In the genomic region with DNA sequence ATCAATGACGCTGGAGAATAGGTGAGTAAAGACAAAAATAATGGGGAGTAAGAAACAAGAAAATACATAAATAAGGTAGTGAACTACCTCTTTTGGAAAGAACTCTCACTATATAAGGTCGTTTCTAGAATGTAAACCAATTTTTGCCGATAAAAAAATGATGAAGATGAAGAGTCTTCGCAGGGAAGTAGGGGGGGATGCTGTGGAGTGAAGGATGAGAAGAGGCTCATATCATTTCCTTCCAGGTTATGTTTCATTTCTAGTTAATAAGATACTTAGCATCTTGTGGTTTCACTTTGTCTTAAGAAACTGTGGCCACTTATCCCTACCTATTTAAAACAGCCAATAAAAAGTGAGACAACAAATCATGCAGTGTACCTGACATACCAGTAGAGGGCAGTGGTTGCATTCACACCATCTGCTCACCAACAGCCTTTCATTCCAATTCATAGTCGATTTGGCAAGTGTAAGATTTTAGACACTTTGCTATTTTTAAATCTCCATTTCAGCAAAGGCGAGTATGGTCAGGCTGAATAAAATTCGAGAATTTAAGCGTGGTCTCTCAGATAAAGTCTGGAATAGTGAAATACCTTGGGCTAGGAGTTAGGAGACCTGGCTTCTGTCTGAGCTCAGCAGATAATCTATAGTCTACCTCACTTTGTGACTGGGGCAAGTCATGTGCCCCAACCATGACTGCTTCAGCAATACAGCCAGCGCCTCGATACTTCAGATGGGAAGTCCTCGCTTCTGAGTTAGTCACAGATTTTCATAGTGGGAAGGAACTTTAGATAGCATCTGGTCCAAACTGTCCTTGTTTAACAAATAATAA, we compare ENCODE assay signal across 8 cellular contexts. TPM values are rescaled to one million over a fixed set of nuclear protein-coding genes. Genes with fewer than 3 reads are reported as not detected.
DNase-seq lines count a peak whose midpoint lies in the region; ATAC-seq and TF ChIP-seq lines count a peak whose summit lies in the region.

No MANE protein-coding gene starts in this region.

- H3K36me3 ChIP-seq in HAP-1 (replicated peaks) (peaks cover 11% of the 10 kb centered on the region), body of pancreas (replicated peaks in 1 of 2; ENCODE audit: insufficient read depth in 1 of 2, low read depth in 2 of 2) (peaks cover 0 to 8% of the 10 kb centered on the region in 2 donors), iPS DF 6.9 (ENCODE audit: control insufficient read depth, insufficient read depth, low read length) (peaks cover 5% of the 10 kb centered on the region; the same call in 1 of the 2 replicates)

- ATAC-seq in Right ventricle myocardium inferior, result peak; percentile 77
- ATAC-seq in body of pancreas, result peak; percentile 85

- H3K9me3 ChIP-seq in HAP-1, result no peaks in the 10 kb centered on the region
- no peaks in the 10 kb centered on the region for H3K9me3 ChIP-seq in body of pancreas
- H3K9me3 ChIP-seq in iPS DF 6.9 (ENCODE audit: control insufficient read depth, insufficient read depth, low read length), result no peaks in the 10 kb centered on the region

- no peak overlapping the region for H3K4me3 ChIP-seq in HAP-1
- H3K4me3 ChIP-seq in LNCaP clone FGC (ENCODE audit: low read depth, low read length), result peak overlapping the region; percentile 33
- no peak overlapping the region for H3K4me3 ChIP-seq in body of pancreas
- no peak overlapping the region for H3K4me3 ChIP-seq in iPS DF 6.9 (ENCODE audit: low read length)

- intact Hi-C loops in Right ventricle myocardium inferior (cut with DNase I) (loop anchor here (5.0 kb wide), 2 partner anchors 409 to 1324 kb away; no protein-coding TSS in a partner anchor), cardiac septum (cut with DNase I) (loop anchor here (5.0 kb wide), 2 partner anchors 409 to 1324 kb away; no protein-coding TSS in a partner anchor), body of pancreas (cut with DNase I) (no loop called here)

- H3K27me3 ChIP-seq in HAP-1 (ENCODE audit: low read depth) (no peaks in the 10 kb centered on the region), body of pancreas (no peaks in the 10 kb centered on the region), iPS DF 6.9 (ENCODE audit: control insufficient read depth, insufficient read depth, low read length) (no peaks in the 10 kb centered on the region)

- peak; percentile 95 for TF ChIP-seq CTCF in LNCaP clone FGC (IDR thresholded peaks at IDR 0.05; ENCODE audit: control insufficient read depth, extremely low read depth, insufficient read depth)
- peak; percentile 65 to 93 (median 91) for TF ChIP-seq CTCF in body of pancreas (IDR thresholded peaks at IDR 0.05)

- DNase-seq in Right ventricle myocardium inferior (ENCODE audit: missing footprints) (no peak), cardiac septum (ENCODE audit: low spot score) (no peak), HAP-1 (ENCODE audit: low spot score in 2 of 2) (peak; percentile 60 to 68), LNCaP clone FGC (ENCODE audit: low read depth) (peak; percentile 59), SK-N-DZ (ENCODE audit: low spot score) (peak; percentile 58), body of pancreas (peak; percentile 50 to 64 (median 56)), iPS DF 6.9 (ENCODE audit: low read depth, low spot score) (peak; percentile 61)
- DNase-seq in stimulated activated CD4-positive, alpha-beta T cell treated with anti-CD3 and anti-CD28 coated beads, Interleukin-1b, Interleukin-23, amount 100 ng/mL, for 48 hours, result peak; percentile 47

- in situ Hi-C loops in HAP-1 (cut with MboI; ENCODE audit: low sequenced_read_pairs), result no loop called here

- 42 to 45% methylated on average over 11 of the region's 11 CpGs for WGBS in body of pancreas, 2 donors
- WGBS in iPS DF 6.9 (ENCODE audit: insufficient coverage, insufficient read length), result no CpG with 5 or more reads among the region's 11 CpGs

- no peak for TF ChIP-seq POLR2A in body of pancreas (IDR thresholded peaks at IDR 0.05)

- H3K4me1 ChIP-seq in HAP-1 (no peaks in the 10 kb centered on the region), body of pancreas (peaks cover 4% of the 10 kb centered on the region), iPS DF 6.9 (ENCODE audit: control insufficient read depth, insufficient read depth, low read length) (no peaks in the 10 kb centered on the region)

- H3K27ac ChIP-seq in body of pancreas, result no peak overlapping the region
- H3K27ac ChIP-seq in iPS DF 6.9 (ENCODE audit: low read length), result no peak overlapping the region

RNA-seq across cellular contexts. Expression of gene ICE2, which starts 28.9 kb away (rescaled TPM):
- 21.9 TPM for total RNA-seq in Right ventricle myocardium inferior
- total RNA-seq in cardiac septum, result 29.7 TPM
- 29.0 and 43.9 TPM in 2 replicates for polyA plus RNA-seq in SK-N-DZ (2014; cell fraction: cytosol; rRNA removed)
- polyA plus RNA-seq in SK-N-DZ (2014; cell fraction: nucleus; rRNA removed), result 36.7 and 40.8 TPM in 2 replicates
- 10 to 100 TPM; 20.1 to 24.4 TPM for total RNA-seq in body of pancreas

Comparison
In these comparisons a context has a peak if more than half of its experiments do, and no peak if none do; other contexts are left out.
1. DNase-seq: peak in HAP-1 (2 of 2), LNCaP clone FGC (single experiment), SK-N-DZ (single experiment), body of pancreas (4 of 4), iPS DF 6.9 (single experiment) and stimulated activated CD4-positive, alpha-beta T cell treated with anti-CD3 and anti-CD28 coated beads, Interleukin-1b, Interleukin-23, amount 100 ng/mL, for 48 hours (single experiment); none in Right ventricle myocardium inferior (single experiment) and cardiac septum (single experiment).